ENCODE assay signal across 9 cellular contexts in genomic region chr1:220887868-220888664, GRCh38. TPM values are rescaled to one million over a fixed set of nuclear protein-coding genes. Genes with fewer than 3 reads are reported as not detected.
DNase-seq lines count a peak whose midpoint lies in the region; ATAC-seq lines count a peak whose summit lies in the region.
"Had no signal": no experiment of that assay in that cellular context is flagged by ENCODE, and none has a peak within 500 bp of the region (broad histone marks: within the 10 kb centered on the region; RNA-seq: fewer than 3 reads in every experiment).

No MANE protein-coding gene starts in this region.

- no peak for ATAC-seq in GM18519 (IDR thresholded peaks at IDR 0.05; ENCODE audit: low FRiP score, unreplicated experiment)

- H3K4me1 Mint-ChIP-seq in activated CD4-positive, alpha-beta T cell treated with anti-CD3 and anti-CD28 coated beads, Interleukin-2, amount 10 ng/mL, durations not matched to agents 24 days and 14 days, result peaks cover 1% of the 10 kb centered on the region

- no peak overlapping the region for H3K27ac Mint-ChIP-seq in activated CD4-positive, alpha-beta T cell treated with anti-CD3 and anti-CD28 coated beads, Interleukin-2, amount 10 ng/mL, durations not matched to agents 24 days and 14 days

- peaks cover 31% of the 10 kb centered on the region for H3K36me3 ChIP-seq in GM23248 (ENCODE audit: low read depth)
- peaks cover 19% of the 10 kb centered on the region for H3K36me3 ChIP-seq in adipocyte (ENCODE audit: control insufficient read depth, insufficient read depth, low read length, severe bottlenecking)
- no peaks in the 10 kb centered on the region for H3K36me3 ChIP-seq in iPS-20b (ENCODE audit: insufficient read depth, low read depth, low read length)

- peak overlapping the region; percentile 39; the same call in 1 of the 2 replicates for H2AFZ ChIP-seq in GM23248

- H3K9me3 ChIP-seq in GM23248 (ENCODE audit: low read depth) (no peaks in the 10 kb centered on the region), adipocyte (ENCODE audit: control insufficient read depth, low read length) (peaks cover 8% of the 10 kb centered on the region), iPS-20b (ENCODE audit: insufficient read depth, low read depth, low read length) (peaks cover 11% of the 10 kb centered on the region; the same call in 1 of the 2 replicates)

- peaks cover 20% of the 10 kb centered on the region for H3K9me3 Mint-ChIP-seq in activated CD4-positive, alpha-beta T cell treated with anti-CD3 and anti-CD28 coated beads, Interleukin-2, amount 10 ng/mL, durations not matched to agents 24 days and 14 days

- no peaks in the 10 kb centered on the region for H4K20me1 ChIP-seq in GM23248 (ENCODE audit: insufficient read depth)

- WGBS in GM23248 (ENCODE audit: low coverage in 1 of 2, low lambda C conversion rate in 2 of 2, missing lambda C conversion rate in 2 of 2), 2 experiments, result 33 to 36% methylated on average over 28 to 30 of the region's 30 CpGs

- H3K27ac ChIP-seq in GM23248, result no peak overlapping the region
- H3K27ac ChIP-seq in iPS-20b (ENCODE audit: low read length), result no peak overlapping the region

- DNase-seq in GM23248 (peak; percentile 69), adipocyte (ENCODE audit: low read depth) (peak; percentile 36), skeletal muscle cell (ENCODE audit: low read depth) (no peak), NCI-H1694 treated with DMSO at 0.1 percent for 48 hours (lab: John Stamatoyannopoulos, UW) (no peak), DMS153 treated with DMSO at 0.1 percent for 48 hours (lab: John Stamatoyannopoulos, UW; ENCODE audit: unreplicated experiment) (no peak)
- DNase-seq in activated CD4-positive, alpha-beta T cell treated with anti-CD3 and anti-CD28 coated beads, Interleukin-2, amount 10 ng/mL, durations not matched to agents 24 days and 14 days, result no peak
- DNase-seq: foreskin melanocyte had no signal

- H3K79me2 ChIP-seq in GM23248 (ENCODE audit: insufficient read depth), result 0 out of 2 replicates have a peak, but pooled peaks cover 6% of the 10 kb centered on the region

- intact Hi-C loops in activated CD4-positive, alpha-beta T cell treated with anti-CD3 and anti-CD28 coated beads, Interleukin-2, amount 10 ng/mL, durations not matched to agents 24 days and 14 days (cut with micrococcal nuclease), result no loop called here

- no peaks in the 10 kb centered on the region for H3K4me1 ChIP-seq in GM23248 (ENCODE audit: insufficient read depth)
- peaks cover 4% of the 10 kb centered on the region for H3K4me1 ChIP-seq in adipocyte (ENCODE audit: control insufficient read depth, insufficient read depth, low read length)
- peaks cover 6% of the 10 kb centered on the region; the same call in 1 of the 2 replicates for H3K4me1 ChIP-seq in iPS-20b (ENCODE audit: insufficient read depth, low read length)

- H3K4me3 Mint-ChIP-seq in activated CD4-positive, alpha-beta T cell treated with anti-CD3 and anti-CD28 coated beads, Interleukin-2, amount 10 ng/mL, durations not matched to agents 24 days and 14 days, result no peak overlapping the region

- H3K9ac ChIP-seq in GM23248 (no peak overlapping the region), adipocyte (ENCODE audit: low read length) (no peak overlapping the region), iPS-20b (ENCODE audit: low read depth, low read length) (no peak overlapping the region)

- peaks cover 4% of the 10 kb centered on the region for H3K36me3 Mint-ChIP-seq in activated CD4-positive, alpha-beta T cell treated with anti-CD3 and anti-CD28 coated beads, Interleukin-2, amount 10 ng/mL, durations not matched to agents 24 days and 14 days (ENCODE audit: low read depth)

- peaks cover 67% of the 10 kb centered on the region for H3K27me3 Mint-ChIP-seq in activated CD4-positive, alpha-beta T cell treated with anti-CD3 and anti-CD28 coated beads, Interleukin-2, amount 10 ng/mL, durations not matched to agents 24 days and 14 days

- in situ Hi-C loops in GM23248 (cut with MboI), result no loop called here

- H3K9me2 ChIP-seq in GM23248 (ENCODE audit: insufficient read depth), result no peaks in the 10 kb centered on the region

- H3K27me3 ChIP-seq in GM23248 (replicated peaks; ENCODE audit: insufficient read depth) (peaks cover 18% of the 10 kb centered on the region), adipocyte (replicated peaks; ENCODE audit: control insufficient read depth, insufficient read depth, low read length) (peaks cover 52% of the 10 kb centered on the region), iPS-20b (ENCODE audit: insufficient read depth, low read length) (peaks cover 100% of the 10 kb centered on the region)

- H3K4me3 ChIP-seq in GM23248 (peak overlapping the region; percentile 39), adipocyte (ENCODE audit: low read length) (peak overlapping the region; percentile 49), iPS-20b (ENCODE audit: low read length) (peak overlapping the region; percentile 54; the same call in 1 of the 2 replicates), skeletal muscle cell (ENCODE audit: low read depth, low read length) (peak overlapping the region; percentile 27)

- H3F3A ChIP-seq in GM23248 (ENCODE audit: insufficient read depth), result peaks cover 13% of the 10 kb centered on the region

- H3K4me2 ChIP-seq in GM23248 (ENCODE audit: unreplicated experiment), result peak overlapping the region; percentile 71

RNA-seq across cellular contexts. Expression of gene HLX, which starts 8.8 kb away (rescaled TPM):
- 14.0 and 24.2 TPM in 2 replicates for total RNA-seq in GM23248 (2014; rRNA removed; shearing (Covaris generic))
- polyA plus RNA-seq in GM23248 (2016; fragmentation: Nextera tagmentation; extraction: Ambion mirVana), result 20.0 and 21.5 TPM in 2 replicates
- 5.7 and 7.2 TPM in 2 replicates for total RNA-seq in activated CD4-positive, alpha-beta T cell treated with anti-CD3 and anti-CD28 coated beads, Interleukin-2, amount 10 ng/mL, durations not matched to agents 24 days and 14 days

Comparison
In these comparisons a context has a peak if more than half of its experiments do, and no peak if none do; other contexts are left out.
1. DNase-seq: peak in GM23248 (single experiment) and adipocyte (single experiment); none in skeletal muscle cell (single experiment), NCI-H1694 treated with DMSO at 0.1 percent for 48 hours (single experiment), activated CD4-positive, alpha-beta T cell treated with anti-CD3 and anti-CD28 coated beads, Interleukin-2, amount 10 ng/mL, durations not matched to agents 24 days and 14 days (single experiment) and DMS153 treated with DMSO at 0.1 percent for 48 hours (single experiment).
2. Peak in every context shown above with its lines, with median percentiles within 50 percentile points of each other: H3K4me3 ChIP-seq.